In genomic region chr3:134373278-134373941, GRCh38 we compare ENCODE assay signal across 8 cellular contexts. TPM values are rescaled to one million over a fixed set of nuclear protein-coding genes. Genes with fewer than 3 reads are reported as not detected.
DNase-seq lines count a peak whose midpoint lies in the region; ATAC-seq and TF ChIP-seq lines count a peak whose summit lies in the region.

No MANE protein-coding gene starts in this region.

- TF ChIP-seq CTCF in CD4-positive, alpha-beta T cell (IDR thresholded peaks at IDR 0.05): no peak
- TF ChIP-seq CTCF in LNCaP clone FGC (IDR thresholded peaks at IDR 0.05; ENCODE audit: control insufficient read depth, extremely low read depth, insufficient read depth) (no peak), heart left ventricle (IDR thresholded peaks at IDR 0.05) (no peak), ovary (IDR thresholded peaks at IDR 0.05) (no peak)

- CTCF ChIA-PET in CD4-positive, alpha-beta T cell (lab: Charles Lee): no interaction called here

- intact Hi-C loops in CD4-positive, alpha-beta T cell (cut with DNase I, micrococcal nuclease): no loop called here
- intact Hi-C loops in heart left ventricle (cut with DNase I) (loop anchor here in 6 of 10 donors (1.0 to 10.0 kb wide), 3 partner anchors 60 to 159 kb away; no protein-coding TSS in a partner anchor), ovary (cut with DNase I) (loop anchor here (1.0 to 10.0 kb wide), 6 partner anchors 56 to 161 kb away; no protein-coding TSS in a partner anchor)

- H3K27ac Mint-ChIP-seq in CD4-positive, alpha-beta T cell: no peak overlapping the region

- peaks cover 29 to 70% (median 55%) of the 10 kb centered on the region in 12 donors for H3K4me1 ChIP-seq in heart left ventricle
- peaks cover 21% of the 10 kb centered on the region for H3K4me1 ChIP-seq in ovary (ENCODE audit: insufficient read depth)

- no peak for TF ChIP-seq EP300 in ovary (IDR thresholded peaks at IDR 0.05)

- peaks cover 0 to 37% (median 31%) of the 10 kb centered on the region in 9 donors for H3K36me3 ChIP-seq in heart left ventricle
- no peaks in the 10 kb centered on the region for H3K36me3 ChIP-seq in ovary

- H3K9me3 ChIP-seq in CD4-positive, alpha-beta T cell (ENCODE audit: control insufficient read depth, low read length): no peaks in the 10 kb centered on the region
- no peaks in the 10 kb centered on the region for H3K9me3 ChIP-seq in heart left ventricle
- H3K9me3 ChIP-seq in ovary: no peaks in the 10 kb centered on the region

- POLR2A ChIA-PET in CD4-positive, alpha-beta T cell (lab: Charles Lee): no interaction called here

- H3K4me1 Mint-ChIP-seq in CD4-positive, alpha-beta T cell (ENCODE audit: low read depth): peaks cover 12% of the 10 kb centered on the region

- H3K27me3 Mint-ChIP-seq in CD4-positive, alpha-beta T cell: peaks cover 47% of the 10 kb centered on the region

- peak overlapping the region; percentile 45 for H3K4me3 Mint-ChIP-seq in CD4-positive, alpha-beta T cell

- no peaks in the 10 kb centered on the region for H3K9me3 Mint-ChIP-seq in CD4-positive, alpha-beta T cell

- WGBS in heart left ventricle, 4 donors: 1 to 4% (median 3%) methylated on average over 29 to 42 of the region's 42 CpGs
- 1 to 2% (median 1%) methylated on average over 42 of the region's 42 CpGs for WGBS in ovary, 3 donors

- no peak overlapping the region for H3K27ac ChIP-seq in CD4-positive, alpha-beta T cell (ENCODE audit: low read depth, low read length)
- H3K27ac ChIP-seq in heart left ventricle (peak overlapping the region; percentile 96 to 100 (median 98)), ovary (peak overlapping the region; percentile 86 to 95)

- no peak for DNase-seq in CD4-positive, alpha-beta T cell
- DNase-seq in LNCaP clone FGC (ENCODE audit: low read depth) (peak; percentile 7), amygdala (lab: John Stamatoyannopoulos, UW) (peak in 55 of 56 donors; percentile 18 to 90 (median 71)), heart left ventricle (peak; percentile 87 to 92 (median 90)), ovary (peak; percentile 84 to 90 (median 87))
- DNase-seq in activated CD4-positive, CD25-positive, alpha-beta regulatory T cell (lab: John Stamatoyannopoulos, UW): no peak

- ATAC-seq in CD4-positive, alpha-beta T cell (ENCODE audit: poor library complexity): no peak
- ATAC-seq in heart left ventricle (peak; percentile 54 to 75 (median 70)), GM18517 (IDR thresholded peaks at IDR 0.05; ENCODE audit: unreplicated experiment) (no peak), HG02884 (IDR thresholded peaks at IDR 0.05; ENCODE audit: unreplicated experiment) (no peak)

- peak overlapping the region; percentile 65 for H3K4me3 ChIP-seq in LNCaP clone FGC (ENCODE audit: low read depth, low read length)
- peak overlapping the region; percentile 61 to 98 (median 76) for H3K4me3 ChIP-seq in heart left ventricle
- peak overlapping the region; percentile 62 for H3K4me3 ChIP-seq in ovary

- peaks cover 29% of the 10 kb centered on the region for H3K27me3 ChIP-seq in CD4-positive, alpha-beta T cell (ENCODE audit: control insufficient read depth, insufficient read depth, low read length)
- H3K27me3 ChIP-seq in heart left ventricle (peaks cover 0 to 17% (median 0%) of the 10 kb centered on the region in 9 donors), ovary (no peaks in the 10 kb centered on the region)

- no peaks in the 10 kb centered on the region for H3K36me3 Mint-ChIP-seq in CD4-positive, alpha-beta T cell (ENCODE audit: low read depth)

- peak in 1 of 2 donors; percentile 42 for TF ChIP-seq POLR2A in heart left ventricle (IDR thresholded peaks at IDR 0.05)
- peak; percentile 46 for TF ChIP-seq POLR2A in ovary (IDR thresholded peaks at IDR 0.05)

RNA-seq across cellular contexts. Expression of gene AMOTL2, which starts 0.8 kb away (rescaled TPM):
- not detected for total RNA-seq in CD4-positive, alpha-beta T cell
- total RNA-seq in heart left ventricle (100 to 1,000 TPM in 1 of 9 donors, 10 to 100 TPM in 8; 26.0 to 109 (median 50.0) TPM), ovary (10 to 100 TPM; 20.5 to 60.4 (median 44.8) TPM)
- polyA plus RNA-seq in heart left ventricle (10 to 100 TPM; 19.0 to 36.4 TPM), ovary (10 to 100 TPM; 28.7 to 32.9 TPM)

Comparison
In these comparisons a context has a peak if more than half of its experiments do, and no peak if none do; other contexts are left out.
1. ATAC-seq: peak in heart left ventricle (4 of 4); none in CD4-positive, alpha-beta T cell (single experiment), GM18517 (single experiment) and HG02884 (single experiment).
2. DNase-seq: peak in LNCaP clone FGC (single experiment), amygdala (55 of 56), heart left ventricle (5 of 5) and ovary (5 of 5); none in CD4-positive, alpha-beta T cell (0 of 10) and activated CD4-positive, CD25-positive, alpha-beta regulatory T cell (0 of 4).
3. RNA of gene AMOTL2, which starts 0.8 kb away (total RNA-seq): 26.0 to 109 TPM in heart left ventricle and 20.5 to 60.4 TPM in ovary; not detected in CD4-positive, alpha-beta T cell; every median in the first group is over 10 times any median in the second.
4. intact Hi-C loops: an anchor here in heart left ventricle (1.0 to 10.0 kb wide) and ovary (1.0 to 10.0 kb wide); none called in CD4-positive, alpha-beta T cell.
5. Peak in every context shown above with its lines, with median percentiles within 50 percentile points of each other: H3K4me3 ChIP-seq.